In genomic region chr20:49277786-49278035, GRCh38 we compare ENCODE assay signal across 8 cellular contexts. TPM values are rescaled to one million over a fixed set of nuclear protein-coding genes. Genes with fewer than 3 reads are reported as not detected.
A peak's percentile ranks its signal among the peaks of the same experiment; 100 is the strongest.
DNase-seq lines count a peak whose midpoint lies in the region; ATAC-seq and TF ChIP-seq lines count a peak whose summit lies in the region.

No MANE protein-coding gene starts in this region.

- peaks cover 0 to 32% (median 18%) of the 10 kb centered on the region in 7 donors for H3K9me3 Mint-ChIP-seq in CD4-positive, CD25-positive, alpha-beta regulatory T cell
- no peaks in the 10 kb centered on the region for H3K9me3 Mint-ChIP-seq in neural crest cell

- peak overlapping the region; percentile 92 to 97 (median 96) for H3K27ac Mint-ChIP-seq in CD4-positive, CD25-positive, alpha-beta regulatory T cell
- peak overlapping the region; percentile 16 for H3K27ac Mint-ChIP-seq in neural crest cell (ENCODE audit: unreplicated experiment)

- TF ChIP-seq CTCF in neural crest cell (conservative IDR thresholded peaks at IDR 0.05) (no peak), omental fat pad (IDR thresholded peaks at IDR 0.05) (no peak)

- peak overlapping the region; percentile 95 for H3K27ac ChIP-seq in CD4-positive, CD25-positive, alpha-beta regulatory T cell (ENCODE audit: insufficient read depth, low read length, poor library complexity, severe bottlenecking)
- H3K27ac ChIP-seq in ectodermal cell (ENCODE audit: insufficient read depth, low read depth, low read length, poor library complexity, severe bottlenecking): peak overlapping the region; percentile 6

- peaks cover 53% of the 10 kb centered on the region for H3K4me1 ChIP-seq in CD4-positive, CD25-positive, alpha-beta regulatory T cell (ENCODE audit: control insufficient read depth, insufficient read depth, low read length, poor library complexity, severe bottlenecking)
- no peaks in the 10 kb centered on the region for H3K4me1 ChIP-seq in ectodermal cell (ENCODE audit: control insufficient read depth, insufficient read depth, low read length)

- peak overlapping the region; percentile 45 for H3K4me3 ChIP-seq in CD4-positive, CD25-positive, alpha-beta regulatory T cell (ENCODE audit: low read depth, low read length)
- peak overlapping the region; percentile 98 for H3K4me3 ChIP-seq in MG63
- peak overlapping the region; percentile 99 for H3K4me3 ChIP-seq in ectodermal cell (ENCODE audit: insufficient read depth, low read depth, low read length)

- 1% methylated on average over 22 of the region's 22 CpGs for WGBS in ectodermal cell, 2 experiments

- no peaks in the 10 kb centered on the region for H3K27me3 ChIP-seq in CD4-positive, CD25-positive, alpha-beta regulatory T cell (ENCODE audit: control insufficient read depth, insufficient read depth, low read length)
- H3K27me3 ChIP-seq in MG63 (no peaks in the 10 kb centered on the region), ectodermal cell (ENCODE audit: control insufficient read depth, insufficient read depth, low read length, poor library complexity, severe bottlenecking) (no peaks in the 10 kb centered on the region)

- H3K4me3 Mint-ChIP-seq in CD4-positive, CD25-positive, alpha-beta regulatory T cell: peak overlapping the region; percentile 89 to 98 (median 98)
- peak overlapping the region; percentile 94 for H3K4me3 Mint-ChIP-seq in neural crest cell

- no peak for DNase-seq in CD4-positive, CD25-positive, alpha-beta regulatory T cell
- DNase-seq in MG63: no peak
- no peak for DNase-seq in neural crest cell (ENCODE audit: low read depth, low spot score)
- no peak for DNase-seq in NCI-H510A treated with DMSO at 0.1 percent for 48 hours (lab: John Stamatoyannopoulos, UW)
- no peak for DNase-seq in NCI-H748 treated with DMSO at 0.1 percent for 48 hours (lab: John Stamatoyannopoulos, UW)
- no peak for DNase-seq in omental fat pad (ENCODE audit: low spot score)

- peaks cover 52% of the 10 kb centered on the region for H3K36me3 ChIP-seq in CD4-positive, CD25-positive, alpha-beta regulatory T cell (ENCODE audit: control insufficient read depth, insufficient read depth, low read length)
- H3K36me3 ChIP-seq in MG63: peaks cover 80% of the 10 kb centered on the region
- peaks cover 45% of the 10 kb centered on the region for H3K36me3 ChIP-seq in ectodermal cell (ENCODE audit: control insufficient read depth, insufficient read depth, low read length)

- peaks cover 14% of the 10 kb centered on the region for H3K27me3 Mint-ChIP-seq in CD4-positive, CD25-positive, alpha-beta regulatory T cell
- peaks cover 25% of the 10 kb centered on the region for H3K27me3 Mint-ChIP-seq in neural crest cell (ENCODE audit: low read depth)

- peaks cover 28 to 77% (median 52%) of the 10 kb centered on the region in 4 donors for H3K4me1 Mint-ChIP-seq in CD4-positive, CD25-positive, alpha-beta regulatory T cell
- peaks cover 58% of the 10 kb centered on the region for H3K4me1 Mint-ChIP-seq in neural crest cell

- ATAC-seq in CD4-positive, CD25-positive, alpha-beta regulatory T cell (ENCODE audit: low read depth in 2 of 2): no peak
- ATAC-seq in HG02610 (IDR thresholded peaks at IDR 0.05; ENCODE audit: unreplicated experiment) (no peak), omental fat pad (ENCODE audit: low FRiP score) (no peak)

- peaks cover 28 to 32% of the 10 kb centered on the region in 2 experiments for H3K9me3 ChIP-seq in CD4-positive, CD25-positive, alpha-beta regulatory T cell (ENCODE audit: control insufficient read depth in 2 of 2, low read length in 2 of 2)
- 0 out of 2 replicates have a peak, but pooled peaks cover 3% of the 10 kb centered on the region for H3K9me3 ChIP-seq in MG63
- H3K9me3 ChIP-seq in ectodermal cell (ENCODE audit: control insufficient read depth, low read length): no peaks in the 10 kb centered on the region

- peaks cover 44% of the 10 kb centered on the region for H3K36me3 Mint-ChIP-seq in CD4-positive, CD25-positive, alpha-beta regulatory T cell
- peaks cover 54% of the 10 kb centered on the region for H3K36me3 Mint-ChIP-seq in neural crest cell (ENCODE audit: low read depth)

RNA-seq across cellular contexts. Expression of gene ZNFX1, which starts 0.1 kb away (rescaled TPM):
- 64.6 TPM for total RNA-seq in CD4-positive, CD25-positive, alpha-beta regulatory T cell
- 10 to 100 TPM; 35.4 to 55.1 (median 50.2) TPM for polyA plus RNA-seq in CD4-positive, CD25-positive, alpha-beta regulatory T cell
- 29.6 and 34.3 TPM in 2 replicates for total RNA-seq in MG63 (2014; rRNA removed; shearing (Covaris generic); ENCODE audit: low replicate concordance)
- polyA plus RNA-seq in ectodermal cell (2013, experiment 1 of 4): 5.7 TPM
- 6.2 TPM for polyA plus RNA-seq in ectodermal cell (2013, experiment 2 of 4)
- 5.6 TPM for polyA plus RNA-seq in ectodermal cell (2013, experiment 3 of 4)
- polyA plus RNA-seq in ectodermal cell (2013, experiment 4 of 4): 5.8 TPM
- total RNA-seq in neural crest cell (10.0 and 10.4 TPM in 2 replicates), omental fat pad (100 to 1,000 TPM in 1 of 4 donors, 10 to 100 TPM in 3; 40.5 to 106 (median 54.8) TPM)

RNA-seq across cellular contexts. Expression of gene DDX27, which starts 58.5 kb away (rescaled TPM):
- total RNA-seq in CD4-positive, CD25-positive, alpha-beta regulatory T cell: 105 TPM
- 10 to 100 TPM; 24.4 to 39.6 (median 34.8) TPM for polyA plus RNA-seq in CD4-positive, CD25-positive, alpha-beta regulatory T cell
- total RNA-seq in MG63 (2014; rRNA removed; shearing (Covaris generic); ENCODE audit: low replicate concordance): 67.0 and 84.4 TPM in 2 replicates
- 47.7 TPM for polyA plus RNA-seq in ectodermal cell (2013, experiment 1 of 4)
- 46.2 TPM for polyA plus RNA-seq in ectodermal cell (2013, experiment 2 of 4)
- polyA plus RNA-seq in ectodermal cell (2013, experiment 3 of 4): 36.1 TPM
- 40.0 TPM for polyA plus RNA-seq in ectodermal cell (2013, experiment 4 of 4)
- total RNA-seq in neural crest cell (33.2 and 34.3 TPM in 2 replicates), omental fat pad (10 to 100 TPM; 23.6 to 36.3 (median 29.4) TPM)

Comparison
In these comparisons a context has a peak if more than half of its experiments do, and no peak if none do; other contexts are left out.
1. H3K4me3 ChIP-seq: peak in every context shown above with its lines; median percentile 99 in ectodermal cell; 98 in MG63; 45 in CD4-positive, CD25-positive, alpha-beta regulatory T cell.